17 cellular contexts compared by ENCODE assay signal in the genomic region with DNA sequence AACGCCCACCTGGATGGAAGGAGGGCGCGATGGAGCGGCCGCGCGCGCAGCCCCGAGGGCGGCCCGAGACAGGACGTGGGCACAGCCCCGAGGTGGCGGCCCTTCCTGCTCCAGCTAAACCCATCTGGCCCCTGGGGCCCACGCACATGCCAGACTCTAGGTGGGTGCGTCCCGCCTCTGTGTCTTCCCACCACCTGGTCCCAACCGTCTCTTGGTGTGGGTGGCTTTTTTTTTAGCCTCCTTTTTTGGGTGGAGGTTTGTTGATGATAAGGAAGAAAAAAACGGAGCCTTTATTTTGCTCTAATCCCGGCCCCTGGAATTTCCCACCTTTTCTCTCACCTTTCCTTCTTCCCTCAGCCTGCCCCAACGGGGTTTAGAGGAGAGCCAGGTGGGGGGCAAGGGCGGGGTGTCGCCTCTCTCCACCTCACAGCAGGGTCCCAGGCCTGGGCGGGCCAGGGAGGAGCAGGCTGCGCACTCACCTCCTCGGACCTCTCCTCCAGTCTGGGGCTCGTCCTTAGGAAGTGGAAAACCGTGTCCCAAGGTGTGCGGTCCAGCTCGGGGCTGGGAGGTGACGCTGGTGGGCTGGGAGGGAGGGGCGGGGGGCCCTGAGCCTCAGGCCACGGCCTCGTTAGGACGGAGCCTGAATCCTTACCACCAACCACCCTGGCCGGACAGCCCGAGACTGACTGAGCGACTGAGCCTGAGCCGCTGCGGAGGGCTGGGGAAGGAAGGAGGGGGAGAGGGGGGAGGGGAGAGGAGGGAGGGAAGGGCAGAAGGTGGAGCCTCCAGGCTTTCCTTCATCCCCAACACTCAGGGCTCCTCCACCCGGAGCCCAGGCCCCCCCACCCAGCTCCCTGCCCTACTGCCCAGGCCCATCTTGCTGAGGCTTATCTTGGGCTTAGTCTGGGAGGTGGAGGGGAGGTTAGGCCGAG. TPM values are rescaled to one million over a fixed set of nuclear protein-coding genes. Genes with fewer than 3 reads are reported as not detected.
DNase-seq lines count a peak whose midpoint lies in the region; ATAC-seq lines count a peak whose summit lies in the region.
"Had no signal": no experiment of that assay in that cellular context is flagged by ENCODE, and none has a peak within 500 bp of the region (broad histone marks: within the 10 kb centered on the region; RNA-seq: fewer than 3 reads in every experiment).

A gene (minus strand): TSS at position 696 of the 932 bp plus-strand sequence. CDS start 771 bp downstream, outside the sequence.

- peaks cover 2% of the 10 kb centered on the region for H3K27me3 ChIP-seq in iPS DF 6.9 (ENCODE audit: control insufficient read depth, insufficient read depth, low read length)
- H3K27me3 ChIP-seq: ovary had no signal

- peak within 1 kb of the TSS; percentile 31; the same call in 1 of the 2 replicates for H3K4me3 ChIP-seq in iPS DF 6.9 (ENCODE audit: low read length)
- H3K4me3 ChIP-seq: lung, ovary had no signal

- peak; percentile 24 for DNase-seq in ELF-1 (ENCODE audit: low read depth, low spot score)
- peak in 46 of 58 donors; percentile 8 to 87 (median 67) for DNase-seq in anterior cingulate cortex (lab: John Stamatoyannopoulos, UW)
- DNase-seq in iPS DF 6.9 (ENCODE audit: low read depth, low spot score), result no peak
- DNase-seq in posterior cingulate gyrus, result peak in 9 of 10 donors; percentile 48 to 96 (median 73)
- no peak for DNase-seq in stimulated activated CD4-positive, alpha-beta T cell treated with anti-CD3 and anti-CD28 coated beads, Interleukin-2, amount 100 ng/mL, for 24 hours
- no peak for DNase-seq in cortex of kidney (lab: John Stamatoyannopoulos, UW)
- no peak for DNase-seq in HT-29 (ENCODE audit: low spot score)
- DNase-seq: activated CD4-positive, alpha-beta T cell treated with anti-CD3 and anti-CD28 coated beads, Interleukin-2, amount 10 ng/mL, durations not matched to agents 7 days and 5 days; DMS153; KBM-7; NCI-H1436; ovary; T-helper 2 cell had no signal

- no peak for ATAC-seq in GM21529 (IDR thresholded peaks at IDR 0.05; ENCODE audit: unreplicated experiment)

- no peak within 1 kb of the TSS for H3K27ac ChIP-seq in iPS DF 6.9 (ENCODE audit: low read length)
- H3K27ac ChIP-seq: ovary had no signal

- peaks cover 7% of the 10 kb centered on the region for H3K4me1 ChIP-seq in iPS DF 6.9 (ENCODE audit: control insufficient read depth, insufficient read depth, low read length)

- intact Hi-C loops in posterior cingulate gyrus (cut with DNase I), result loop anchor here (5.0 kb wide), 1 partner anchor 48 kb away; no protein-coding TSS in a partner anchor

- WGBS in iPS DF 6.9 (ENCODE audit: insufficient coverage, insufficient read length), result no CpG with 5 or more reads among the region's 42 CpGs

- no peaks in the 10 kb centered on the region for H3K9me3 ChIP-seq in iPS DF 6.9 (ENCODE audit: control insufficient read depth, insufficient read depth, low read length)
- H3K9me3 ChIP-seq: ovary had no signal

- H3K36me3 ChIP-seq in iPS DF 6.9 (ENCODE audit: control insufficient read depth, insufficient read depth, low read length), result no peaks in the 10 kb centered on the region
- H3K36me3 ChIP-seq: ovary had no signal

RNA-seq across cellular contexts. Expression of the gene that starts here (rescaled TPM):
- not detected in 2 replicates for total RNA-seq in HT-29 (2014; rRNA removed; shearing (Covaris generic))
- total RNA-seq: activated CD4-positive, alpha-beta T cell treated with anti-CD3 and anti-CD28 coated beads, Interleukin-2, amount 10 ng/mL, durations not matched to agents 7 days and 5 days; glomerular endothelial cell; NCI-H460 had no signal

Comparison
In these comparisons a context has a peak if more than half of its experiments do, and no peak if none do; other contexts are left out.
1. DNase-seq: peak in ELF-1 (single experiment), anterior cingulate cortex (46 of 58) and posterior cingulate gyrus (9 of 10); none in iPS DF 6.9 (single experiment), stimulated activated CD4-positive, alpha-beta T cell treated with anti-CD3 and anti-CD28 coated beads, Interleukin-2, amount 100 ng/mL, for 24 hours (0 of 2), cortex of kidney (single experiment) and HT-29 (single experiment).